In the genomic region with DNA sequence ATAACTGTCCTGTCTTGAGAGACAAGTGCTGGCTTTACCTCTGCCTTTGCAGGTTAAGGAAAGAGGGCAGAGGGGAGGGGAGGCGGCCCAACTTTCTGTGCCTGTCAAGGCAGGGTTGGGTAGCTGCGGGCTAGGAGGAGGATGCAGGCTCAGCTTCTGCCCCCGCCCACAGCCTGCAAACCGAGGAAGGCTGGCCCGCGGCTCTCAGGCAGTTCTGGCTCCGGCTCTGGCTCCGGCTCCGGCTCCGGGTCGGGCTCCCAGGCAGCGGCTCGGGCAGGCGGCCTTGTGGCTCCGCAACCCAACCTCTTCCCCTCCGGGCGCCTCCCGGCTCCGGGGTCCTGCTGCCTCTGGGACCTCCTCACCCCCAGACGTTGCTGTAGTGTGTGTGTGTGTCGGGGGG, we compare ENCODE assay signal across 9 cellular contexts.
A peak's percentile ranks its signal among the peaks of the same experiment; 100 is the strongest.
DNase-seq lines count a peak whose midpoint lies in the region; ATAC-seq and TF ChIP-seq lines count a peak whose summit lies in the region.
"Had no signal": no experiment of that assay in that cellular context is flagged by ENCODE, and none has a peak within 500 bp of the region (broad histone marks: within the 10 kb centered on the region; RNA-seq: fewer than 3 reads in every experiment).

No MANE protein-coding gene starts in this region.

- H3K27ac ChIP-seq in AG04450 (ENCODE audit: low read depth, low read length) = peak overlapping the region; percentile 68
- H3K27ac ChIP-seq in osteoblast (ENCODE audit: low read depth, low read length) = no peak overlapping the region
- H3K27ac ChIP-seq in OCI-LY7 (ENCODE audit: low read depth, low read length, poor library complexity, severe bottlenecking) = no peak overlapping the region

- no peaks in the 10 kb centered on the region for H3K9me3 ChIP-seq in AG04450 (ENCODE audit: control insufficient read depth, insufficient read depth, low read length)
- no peaks in the 10 kb centered on the region for H3K9me3 ChIP-seq in osteoblast (ENCODE audit: low read depth, low read length)
- no peaks in the 10 kb centered on the region for H3K9me3 ChIP-seq in OCI-LY7 (ENCODE audit: low read length)

- no TSS peak for BruUV-seq in OCI-LY7 (replicated peaks; lab: Mats Ljungman, UMichigan)

- POLR2A ChIA-PET in AG04450 (lab: Yijun Ruan, JAX) (no interaction called here), OCI-LY7 (lab: Charles Lee) (no interaction called here)

- H3K4me3 ChIP-seq in AG04450 (ENCODE audit: low read depth, low read length) (no peak overlapping the region), osteoblast (ENCODE audit: insufficient read depth, low read length) (peak overlapping the region; percentile 72), OCI-LY7 (ENCODE audit: low read depth, low read length, poor library complexity, severe bottlenecking) (no peak overlapping the region)

- DNase-seq in AG04450 (ENCODE audit: low read depth, low spot score) (no peak), LHCN-M2 (ENCODE audit: low read depth) (peak; percentile 84), osteoblast (ENCODE audit: insufficient read length, low spot score, missing footprints) (peak; percentile 81), OCI-LY7 (ENCODE audit: low spot score) (no peak), RKO (ENCODE audit: low spot score) (no peak)
- DNase-seq in stimulated activated CD4-positive, alpha-beta T cell treated with anti-CD3 and anti-CD28 coated beads, Interleukin-2, amount 100 ng/mL, for 48 hours = no peak
- DNase-seq: T1000 had no signal

- no peaks in the 10 kb centered on the region for H3K9me2 ChIP-seq in OCI-LY7 (ENCODE audit: insufficient read depth, low read length)

- intact Hi-C loops in OCI-LY7 (cut with micrococcal nuclease; ENCODE audit: unreplicated experiment) = no loop called here

- peak overlapping the region; percentile 85 for H3K4me2 ChIP-seq in osteoblast (ENCODE audit: insufficient read depth, low read length)
- H3K4me2 ChIP-seq in OCI-LY7 (ENCODE audit: low read length) = no peak overlapping the region

- CTCF ChIA-PET in AG04450 (lab: Charles Lee) = interaction anchor here (1.4 kb wide), 1 partner anchor 29 kb away, joined by 3 read pairs; no protein-coding TSS in a partner anchor
- CTCF ChIA-PET in OCI-LY7 (lab: Charles Lee; ENCODE audit: unreplicated experiment) = no interaction called here

- H2AFZ ChIP-seq in osteoblast (ENCODE audit: low read length) (peak overlapping the region; percentile 30), OCI-LY7 (ENCODE audit: low read length) (no peak overlapping the region)

- H4K20me1 ChIP-seq in osteoblast (ENCODE audit: insufficient read depth, low read length) = no peaks in the 10 kb centered on the region
- H4K20me1 ChIP-seq in OCI-LY7 (ENCODE audit: insufficient read depth, low read length) = no peaks in the 10 kb centered on the region

- H3K79me2 ChIP-seq in osteoblast (ENCODE audit: insufficient read depth, low read length) (no peaks in the 10 kb centered on the region), OCI-LY7 (ENCODE audit: insufficient read depth, low read depth, low read length) (no peaks in the 10 kb centered on the region)

- TF ChIP-seq CTCF in AG04450 (IDR thresholded peaks at IDR 0.05; ENCODE audit: low read depth, low read length) = no peak
- TF ChIP-seq CTCF in osteoblast (IDR thresholded peaks at IDR 0.05; ENCODE audit: extremely low read depth, low read depth, low read length) = no peak
- TF ChIP-seq CTCF in OCI-LY7 (conservative IDR thresholded peaks at IDR 0.05; ENCODE audit: low read length) = no peak

- ATAC-seq in esophagus mucosa = peak; percentile 22
- ATAC-seq in GM18909 (IDR thresholded peaks at IDR 0.05; ENCODE audit: poor library complexity, unreplicated experiment) = no peak

- H3K36me3 ChIP-seq in osteoblast (ENCODE audit: insufficient read depth, low read length) (no peaks in the 10 kb centered on the region), OCI-LY7 (ENCODE audit: insufficient read depth, low read length) (no peaks in the 10 kb centered on the region)

- no peaks in the 10 kb centered on the region for H3K27me3 ChIP-seq in AG04450 (ENCODE audit: control insufficient read depth, insufficient read depth, low read length)
- no peaks in the 10 kb centered on the region for H3K27me3 ChIP-seq in osteoblast (ENCODE audit: insufficient read depth, low read length)

- H3K4me1 ChIP-seq in osteoblast (ENCODE audit: insufficient read depth, low read length) (peaks cover 33% of the 10 kb centered on the region), OCI-LY7 (ENCODE audit: insufficient read depth, low read length, poor library complexity, severe bottlenecking) (no peaks in the 10 kb centered on the region)

Comparison
In these comparisons a context has a peak if more than half of its experiments do, and no peak if none do; other contexts are left out.
1. DNase-seq: peak in LHCN-M2 (single experiment) and osteoblast (single experiment); none in AG04450 (single experiment), OCI-LY7 (single experiment), stimulated activated CD4-positive, alpha-beta T cell treated with anti-CD3 and anti-CD28 coated beads, Interleukin-2, amount 100 ng/mL, for 48 hours (0 of 2) and RKO (single experiment).